ENCODE assay signal across 20 cellular contexts in genomic region chr1:194309697-194310096, GRCh38.
DNase-seq lines count a peak whose midpoint lies in the region; ATAC-seq and TF ChIP-seq lines count a peak whose summit lies in the region.
"Had no signal": no experiment of that assay in that cellular context is flagged by ENCODE, and none has a peak within 500 bp of the region (broad histone marks: within the 10 kb centered on the region; RNA-seq: fewer than 3 reads in every experiment).

No MANE protein-coding gene starts in this region.

- no peak overlapping the region for H2BK5ac ChIP-seq in neuronal stem cell (ENCODE audit: low read length)

- H3K4me3 ChIP-seq in HCT116 (replicated peaks in 1 of 2; ENCODE audit: low read depth in 1 of 2, low read length in 2 of 2) (no peak overlapping the region), PC-3 (ENCODE audit: low read length) (no peak overlapping the region), neuronal stem cell (ENCODE audit: low read length in 2 of 2) (no peak overlapping the region)

- WGBS in neuronal stem cell (ENCODE audit: extremely low coverage in 2 of 2, insufficient read length in 2 of 2, insufficient replicate concordance in 1 of 2), 2 donors, result no CpG with 5 or more reads among the region's 2 CpGs

- H3K18ac ChIP-seq in neuronal stem cell (ENCODE audit: low read length), result no peak overlapping the region

- no peak overlapping the region for H2AK5ac ChIP-seq in neuronal stem cell (ENCODE audit: low read depth, low read length)

- H2BK120ac ChIP-seq in neuronal stem cell (ENCODE audit: low read depth, low read length), result no peak overlapping the region

- ATAC-seq in HCT116, result no peak
- ATAC-seq in PC-3, result no peak; the same call in 1 of the 2 replicates
- ATAC-seq in HG02840 (IDR thresholded peaks at IDR 0.05; ENCODE audit: low FRiP score, unreplicated experiment), result no peak
- ATAC-seq: T-cell had no signal

- RAD21 ChIA-PET in HCT116 (lab: Charles Lee; ENCODE audit: low non-redundant PET in 1 of 2, low total read pairs in 2 of 2, uncharacterized antibody in 2 of 2, unreplicated experiment in 2 of 2), result no interaction called here

- H4K20me1 ChIP-seq in HCT116 (ENCODE audit: insufficient read depth) (no peaks in the 10 kb centered on the region), PC-3 (ENCODE audit: low read length) (no peaks in the 10 kb centered on the region)

- no peaks in the 10 kb centered on the region; the same call in 1 of the 2 replicates for H3K9me2 ChIP-seq in HCT116 (ENCODE audit: insufficient read depth)
- H3K9me2 ChIP-seq in PC-3 (replicated peaks; ENCODE audit: low read length), result no peaks in the 10 kb centered on the region

- intact Hi-C loops in HCT116 (cut with micrococcal nuclease), result no loop called here
- intact Hi-C loops in PC-3 (cut with micrococcal nuclease), result loop anchor here (10.0 kb wide), 1 partner anchor 155 kb away; no protein-coding TSS in a partner anchor

- TF ChIP-seq POLR2A in HCT116 (IDR thresholded peaks at IDR 0.05; ENCODE audit: borderline replicate concordance, extremely low read depth, insufficient read depth, insufficient read length), result no peak

- H3K4me1 ChIP-seq in HCT116 (ENCODE audit: control insufficient read depth in 1 of 2, insufficient read depth in 2 of 2, low read length in 2 of 2), result no peaks in the 10 kb centered on the region; a peak in 1 of 4 replicates
- H3K4me1 ChIP-seq in PC-3 (ENCODE audit: insufficient read depth, low read length), result peaks cover 4% of the 10 kb centered on the region; the same call in 1 of the 2 replicates
- no peaks in the 10 kb centered on the region for H3K4me1 ChIP-seq in neuronal stem cell (ENCODE audit: control insufficient read depth in 2 of 2, insufficient read depth in 1 of 2, low read depth in 1 of 2, low read length in 2 of 2)

- no peak overlapping the region for H2BK12ac ChIP-seq in neuronal stem cell (ENCODE audit: low read length)

- CTCF ChIA-PET in HCT116 (lab: Charles Lee), result no interaction called here
- CTCF ChIA-PET in PC-3 (lab: Charles Lee), result no interaction called here

- DNase-seq in DMS53 (lab: John Stamatoyannopoulos, UW) (peak; percentile 5), DMS53 treated with DMSO at 0.1 percent for 48 hours (lab: John Stamatoyannopoulos, UW; ENCODE audit: unreplicated experiment) (no peak), HCT116 (ENCODE audit: low read depth, low spot score) (no peak), PC-3 (no peak), neuronal stem cell (ENCODE audit: low spot score) (no peak), midbrain (lab: John Stamatoyannopoulos, UW) (no peak)
- no peak for DNase-seq in stimulated activated CD4-positive, alpha-beta T cell treated with anti-CD3 and anti-CD28 coated beads, Interleukin-1b, Interleukin-23, amount 100 ng/mL, for 48 hours
- DNase-seq: DMS79, GDM1, NCI-H1092, NCI-H1417 treated with DMSO at 0.1 percent for 48 hours, NCI-H1694 treated with DMSO at 0.1 percent for 48 hours, NCI-H2081 treated with DMSO at 0.1 percent for 48 hours, NCI-H2171 treated with DMSO at 0.1 percent for 48 hours, NCI-H345, NCI-H524, NCI-H748 treated with DMSO at 0.1 percent for 48 hours, T-cell had no signal

- no peak overlapping the region for H2BK15ac ChIP-seq in neuronal stem cell (ENCODE audit: low read length)

- H3F3A ChIP-seq in PC-3 (ENCODE audit: low read length, unreplicated experiment), result no peaks in the 10 kb centered on the region

- no peak overlapping the region for H4K8ac ChIP-seq in neuronal stem cell (ENCODE audit: low read depth, low read length)

- no peaks in the 10 kb centered on the region for H3K36me3 ChIP-seq in HCT116 (ENCODE audit: control insufficient read depth in 1 of 2, insufficient read depth in 2 of 2, low read length in 2 of 2)
- no peaks in the 10 kb centered on the region for H3K36me3 ChIP-seq in PC-3 (ENCODE audit: low read depth, low read length)
- H3K36me3 ChIP-seq in neuronal stem cell (replicated peaks in 1 of 2; ENCODE audit: control insufficient read depth in 2 of 2, insufficient read depth in 2 of 2, low read length in 2 of 2), result no peaks in the 10 kb centered on the region

- H3K9me3 ChIP-seq in HCT116 (ENCODE audit: control insufficient read depth in 1 of 2, insufficient read depth in 1 of 2, low read depth in 1 of 2, low read length in 2 of 2), result no peaks in the 10 kb centered on the region
- no peaks in the 10 kb centered on the region for H3K9me3 ChIP-seq in PC-3 (ENCODE audit: low read length)
- no peaks in the 10 kb centered on the region for H3K9me3 ChIP-seq in neuronal stem cell (replicated peaks in 1 of 2; ENCODE audit: control insufficient read depth in 2 of 2, insufficient read depth in 1 of 2, low read depth in 1 of 2, low read length in 2 of 2)

- H3K27me3 ChIP-seq in HCT116 (ENCODE audit: insufficient read depth, low read length) (no peaks in the 10 kb centered on the region), PC-3 (ENCODE audit: low read length) (no peaks in the 10 kb centered on the region), neuronal stem cell (ENCODE audit: control insufficient read depth in 3 of 3, insufficient read depth in 3 of 3, low read depth in 1 of 3, low read length in 3 of 3) (no peaks in the 10 kb centered on the region)

- H3K9ac ChIP-seq in HCT116 (ENCODE audit: low read length) (no peak overlapping the region), PC-3 (ENCODE audit: low read length) (no peak overlapping the region), neuronal stem cell (ENCODE audit: low read depth, low read length, poor library complexity) (no peak overlapping the region)

- no peak overlapping the region for H3K4ac ChIP-seq in neuronal stem cell (ENCODE audit: low read length)

- no peak overlapping the region for H3K14ac ChIP-seq in neuronal stem cell (ENCODE audit: low read length)

- no peak for TF ChIP-seq RAD21 in HCT116 (IDR thresholded peaks at IDR 0.05; ENCODE audit: low read depth)

- no peak overlapping the region for H3K23ac ChIP-seq in neuronal stem cell (ENCODE audit: low read depth, low read length, poor library complexity)

- POLR2A ChIA-PET in HCT116 (lab: Charles Lee) (no interaction called here), PC-3 (lab: Charles Lee; ENCODE audit: unreplicated experiment) (no interaction called here)

- no peak overlapping the region for H3K4me2 ChIP-seq in HCT116 (ENCODE audit: low read length)
- H3K4me2 ChIP-seq in PC-3 (ENCODE audit: low read length), result 0 out of 2 replicates have a peak overlapping the region, but pooled peaks have one; percentile 22
- no peak overlapping the region for H3K4me2 ChIP-seq in neuronal stem cell (ENCODE audit: insufficient read depth, low read length, poor library complexity, severe bottlenecking)

- H4K91ac ChIP-seq in neuronal stem cell (ENCODE audit: low read depth, low read length, poor library complexity), result no peak overlapping the region

- BruUV-seq in HCT116 (replicated peaks; lab: Mats Ljungman, UMichigan) (no TSS peak), PC-3 (replicated peaks; lab: Mats Ljungman, UMichigan) (no TSS peak)

- no peaks in the 10 kb centered on the region for H3K79me2 ChIP-seq in HCT116 (ENCODE audit: insufficient read depth, low read length)
- no peaks in the 10 kb centered on the region for H3K79me2 ChIP-seq in PC-3 (ENCODE audit: low read length)

- H2AFZ ChIP-seq in HCT116 (ENCODE audit: low read depth, low read length, poor library complexity, severe bottlenecking), result peak overlapping the region; percentile 19
- H2AFZ ChIP-seq in PC-3 (ENCODE audit: low read length), result no peak overlapping the region
- peak overlapping the region; percentile 4 for H2AFZ ChIP-seq in neuronal stem cell (ENCODE audit: low read length)

- H3K27ac ChIP-seq in HCT116 (ENCODE audit: low read depth, low read length) (no peak overlapping the region), PC-3 (ENCODE audit: low read length) (no peak overlapping the region), neuronal stem cell (replicated peaks; ENCODE audit: low read length) (no peak overlapping the region)
- H3K27ac ChIP-seq: 22Rv1 had no signal

- TF ChIP-seq CTCF in HCT116 (IDR thresholded peaks at IDR 0.05 in 2 of 3, conservative IDR thresholded peaks at IDR 0.05 in 1 of 3; ENCODE audit: borderline replicate concordance in 1 of 3, insufficient read depth in 1 of 3, low read depth in 2 of 3, low read length in 2 of 3) (no peak), PC-3 (conservative IDR thresholded peaks at IDR 0.05; ENCODE audit: low read depth, low read length) (no peak)

- H3K79me1 ChIP-seq in neuronal stem cell (ENCODE audit: low read depth, low read length), result no peaks in the 10 kb centered on the region

TF ChIP-seq in HCT116, 20 proteins besides CTCF, POLR2A, EP300 and RAD21:
- TF ChIP-seq, protein P1, sequence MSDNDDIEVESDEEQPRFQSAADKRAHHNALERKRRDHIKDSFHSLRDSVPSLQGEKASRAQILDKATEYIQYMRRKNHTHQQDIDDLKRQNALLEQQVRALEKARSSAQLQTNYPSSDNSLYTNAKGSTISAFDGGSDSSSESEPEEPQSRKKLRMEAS (IDR thresholded peaks at IDR 0.05), result no peak
